9 cellular contexts compared by ENCODE assay signal in the genomic region with DNA sequence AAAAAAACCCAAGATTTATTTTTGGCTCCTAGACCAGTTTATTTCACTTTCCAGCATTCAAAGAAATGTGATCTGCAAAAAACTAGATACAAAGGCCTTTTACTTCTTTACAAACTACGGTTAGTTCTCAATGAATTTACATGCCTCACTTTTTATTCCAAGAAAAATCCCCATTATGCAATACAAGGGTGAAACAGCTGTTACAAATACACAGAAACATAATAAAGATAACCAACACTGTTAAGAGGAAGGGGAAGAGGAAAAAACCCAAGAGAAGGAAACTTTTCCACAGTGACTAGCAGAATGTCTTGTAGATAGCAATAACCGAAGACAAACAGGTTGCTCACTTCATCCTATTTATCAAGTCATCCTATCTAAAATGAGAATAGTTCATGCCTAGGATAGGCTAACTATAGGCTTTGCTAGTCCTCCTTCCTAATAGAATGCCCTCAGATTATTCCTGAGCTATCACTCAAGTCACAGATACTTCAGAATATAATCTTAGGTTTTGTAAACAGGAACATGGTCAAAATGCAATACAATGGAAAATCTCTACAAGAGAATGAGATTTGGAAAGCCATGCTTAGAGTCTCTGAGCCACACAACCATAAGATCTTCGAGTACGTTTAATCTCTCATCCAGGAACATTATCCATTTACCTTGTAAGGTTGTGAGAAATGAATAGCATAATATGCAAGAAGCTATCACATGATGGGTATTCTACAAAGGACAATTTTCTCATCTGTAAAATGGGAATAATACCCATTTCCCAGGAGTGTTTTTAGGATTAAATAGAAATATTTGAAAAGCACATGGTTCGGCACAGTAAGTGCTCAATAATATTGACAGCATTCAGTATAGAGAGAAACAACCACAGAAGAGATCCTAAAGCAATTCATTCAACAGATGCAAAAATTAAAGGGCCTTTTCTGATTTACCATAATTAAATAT. TPM values are rescaled to one million over a fixed set of nuclear protein-coding genes. Genes with fewer than 3 reads are reported as not detected.
DNase-seq lines count a peak whose midpoint lies in the region; ATAC-seq and TF ChIP-seq lines count a peak whose summit lies in the region.
"Had no signal": no experiment of that assay in that cellular context is flagged by ENCODE, and none has a peak within 500 bp of the region (broad histone marks: within the 10 kb centered on the region; RNA-seq: fewer than 3 reads in every experiment).

No MANE protein-coding gene starts in this region.

- H3K36me3 ChIP-seq in gastroesophageal sphincter, result peaks cover 0 to 58% of the 10 kb centered on the region in 2 donors
- peaks cover 14 to 68% (median 49%) of the 10 kb centered on the region in 4 donors for H3K36me3 ChIP-seq in stomach

- TF ChIP-seq CTCF in VCaP (conservative IDR thresholded peaks at IDR 0.05), result no peak
- no peak for TF ChIP-seq CTCF in gastroesophageal sphincter (IDR thresholded peaks at IDR 0.05)
- no peak for TF ChIP-seq CTCF in stomach (IDR thresholded peaks at IDR 0.05)
- no peak for TF ChIP-seq CTCF in RWPE1 (conservative IDR thresholded peaks at IDR 0.05; ENCODE audit: low read depth)

- peaks cover 78% of the 10 kb centered on the region for H3K36me3 Mint-ChIP-seq in activated CD4-positive, alpha-beta T cell treated with anti-CD3 and anti-CD28 coated beads, Interleukin-2, amount 10 ng/mL, durations not matched to agents 7 days and 5 days (ENCODE audit: low read depth)

- H3K4me1 ChIP-seq in gastroesophageal sphincter, result peaks cover 3 to 41% (median 9%) of the 10 kb centered on the region in 3 donors
- peaks cover 27 to 55% (median 36%) of the 10 kb centered on the region in 4 donors for H3K4me1 ChIP-seq in stomach
- H3K4me1 ChIP-seq: parathyroid adenoma had no signal

- TF ChIP-seq POLR2A in gastroesophageal sphincter (IDR thresholded peaks at IDR 0.05), result no peak
- TF ChIP-seq POLR2A in stomach (IDR thresholded peaks at IDR 0.05), result no peak

- H3K4me1 Mint-ChIP-seq in activated CD4-positive, alpha-beta T cell treated with anti-CD3 and anti-CD28 coated beads, Interleukin-2, amount 10 ng/mL, durations not matched to agents 7 days and 5 days, result peaks cover 67% of the 10 kb centered on the region

- H3K27me3 Mint-ChIP-seq in activated CD4-positive, alpha-beta T cell treated with anti-CD3 and anti-CD28 coated beads, Interleukin-2, amount 10 ng/mL, durations not matched to agents 7 days and 5 days, result no peaks in the 10 kb centered on the region

- no peak overlapping the region for H3K4me3 Mint-ChIP-seq in activated CD4-positive, alpha-beta T cell treated with anti-CD3 and anti-CD28 coated beads, Interleukin-2, amount 10 ng/mL, durations not matched to agents 7 days and 5 days

- 56 to 72% methylated on average over 5 of the region's 5 CpGs for WGBS in gastroesophageal sphincter (ENCODE audit: low coverage in 1 of 2), 2 donors
- WGBS in stomach, 5 donors, result 57 to 67% (median 59%) methylated on average over 5 of the region's 5 CpGs

- ATAC-seq in gastroesophageal sphincter, result no peak
- ATAC-seq in HG03520 (IDR thresholded peaks at IDR 0.05; ENCODE audit: unreplicated experiment), result no peak

- intact Hi-C loops in stomach (cut with DNase I; ENCODE audit: low total_unique reads), result no loop called here

- H3K9me3 ChIP-seq in gastroesophageal sphincter, result no peaks in the 10 kb centered on the region
- H3K9me3 ChIP-seq in stomach, result no peaks in the 10 kb centered on the region

- H3K4me3 ChIP-seq in gastroesophageal sphincter, result no peak overlapping the region
- H3K4me3 ChIP-seq in stomach, result no peak overlapping the region

- H3K9me3 Mint-ChIP-seq in activated CD4-positive, alpha-beta T cell treated with anti-CD3 and anti-CD28 coated beads, Interleukin-2, amount 10 ng/mL, durations not matched to agents 7 days and 5 days, result no peaks in the 10 kb centered on the region

- H3K27ac Mint-ChIP-seq in activated CD4-positive, alpha-beta T cell treated with anti-CD3 and anti-CD28 coated beads, Interleukin-2, amount 10 ng/mL, durations not matched to agents 7 days and 5 days, result peak overlapping the region; percentile 55

- H3K27ac ChIP-seq in VCaP, result peak overlapping the region; percentile 5; the same call in 1 of the 2 replicates
- peak overlapping the region; percentile 23 to 65 (median 58) for H3K27ac ChIP-seq in gastroesophageal sphincter
- H3K27ac ChIP-seq in stomach, result peak overlapping the region in 4 of 5 donors; percentile 34 to 60 (median 50)
- no peak overlapping the region for H3K27ac ChIP-seq in RWPE1
- H3K27ac ChIP-seq: parathyroid adenoma had no signal

- CTCF ChIA-PET in activated CD4-positive, alpha-beta T cell treated with anti-CD3 and anti-CD28 coated beads, Interleukin-2, amount 10 ng/mL, durations not matched to agents 7 days and 5 days (lab: Charles Lee), result no interaction called here
- CTCF ChIA-PET in RWPE1 (lab: Yijun Ruan, JAX), result interaction anchor here (1.2 kb wide), 1 partner anchor 11 kb away, joined by 4 read pairs; no protein-coding TSS in a partner anchor

- TF ChIP-seq EP300 in gastroesophageal sphincter (IDR thresholded peaks at IDR 0.05) (no peak), stomach (IDR thresholded peaks at IDR 0.05) (no peak)

- no peak for DNase-seq in activated CD4-positive, alpha-beta T cell treated with anti-CD3 and anti-CD28 coated beads, Interleukin-2, amount 10 ng/mL, durations not matched to agents 7 days and 5 days
- DNase-seq in activated CD4-positive, alpha-beta T cell treated with anti-CD3 and anti-CD28 coated beads for 48 hours, result no peak
- DNase-seq in stomach, result no peak
- no peak for DNase-seq in NCI-H1694 treated with DMSO at 0.1 percent for 48 hours (lab: John Stamatoyannopoulos, UW)
- no peak for DNase-seq in RWPE1 (ENCODE audit: low spot score)

- POLR2A ChIA-PET in activated CD4-positive, alpha-beta T cell treated with anti-CD3 and anti-CD28 coated beads, Interleukin-2, amount 10 ng/mL, durations not matched to agents 7 days and 5 days (lab: Charles Lee), result interaction anchor here (1.0 to 1.2 kb wide), 2 partner anchors 9 to 11 kb away, joined by 4 read pairs; no protein-coding TSS in a partner anchor
- POLR2A ChIA-PET in RWPE1 (lab: Yijun Ruan, JAX; ENCODE audit: low non-redundant PET), result no interaction called here

- H3K27me3 ChIP-seq in gastroesophageal sphincter (no peaks in the 10 kb centered on the region), stomach (no peaks in the 10 kb centered on the region)

RNA-seq across cellular contexts. Expression of a gene that starts 5.4 kb away (rescaled TPM):
- total RNA-seq in activated CD4-positive, alpha-beta T cell treated with anti-CD3 and anti-CD28 coated beads, Interleukin-2, amount 10 ng/mL, durations not matched to agents 7 days and 5 days, result 100 to 1,000 TPM; 151 to 186 TPM
- total RNA-seq in gastroesophageal sphincter, result 100 to 1,000 TPM; 136 to 246 (median 207) TPM
- total RNA-seq in stomach, result 100 to 1,000 TPM in 1 of 5 donors, 10 to 100 TPM in 4; 38.5 to 181 (median 66.6) TPM
- polyA plus RNA-seq in stomach, result 100 to 1,000 TPM in 2 of 3 donors, 10 to 100 TPM in 1; 59.3 to 172 (median 103) TPM

RNA-seq across cellular contexts. Expression of a gene that starts 15.1 kb away (rescaled TPM):
- total RNA-seq in activated CD4-positive, alpha-beta T cell treated with anti-CD3 and anti-CD28 coated beads, Interleukin-2, amount 10 ng/mL, durations not matched to agents 7 days and 5 days, result 100 to 1,000 TPM; 217 to 224 TPM
- total RNA-seq in gastroesophageal sphincter, result 100 to 1,000 TPM in 1 of 4 donors, 10 to 100 TPM in 3; 51.5 to 117 (median 76.2) TPM
- total RNA-seq in stomach, result 100 to 1,000 TPM in 4 of 5 donors, 10 to 100 TPM in 1; 60.7 to 285 (median 136) TPM
- 10 to 100 TPM; 41.7 to 54.9 (median 43.3) TPM for polyA plus RNA-seq in stomach

RNA-seq across cellular contexts. Expression of a gene that starts 51.9 kb away (rescaled TPM):
- under 1 TPM; 0.04 to 0.07 TPM for total RNA-seq in activated CD4-positive, alpha-beta T cell treated with anti-CD3 and anti-CD28 coated beads, Interleukin-2, amount 10 ng/mL, durations not matched to agents 7 days and 5 days
- total RNA-seq in gastroesophageal sphincter, result not detected
- total RNA-seq in stomach, result under 1 TPM in 1 of 5 donors, not detected in 4; 0.18 TPM
- under 1 TPM in 1 of 3 donors, not detected in 2; 0.23 TPM for polyA plus RNA-seq in stomach
